16 cellular contexts compared by ENCODE assay signal in the genomic region with DNA sequence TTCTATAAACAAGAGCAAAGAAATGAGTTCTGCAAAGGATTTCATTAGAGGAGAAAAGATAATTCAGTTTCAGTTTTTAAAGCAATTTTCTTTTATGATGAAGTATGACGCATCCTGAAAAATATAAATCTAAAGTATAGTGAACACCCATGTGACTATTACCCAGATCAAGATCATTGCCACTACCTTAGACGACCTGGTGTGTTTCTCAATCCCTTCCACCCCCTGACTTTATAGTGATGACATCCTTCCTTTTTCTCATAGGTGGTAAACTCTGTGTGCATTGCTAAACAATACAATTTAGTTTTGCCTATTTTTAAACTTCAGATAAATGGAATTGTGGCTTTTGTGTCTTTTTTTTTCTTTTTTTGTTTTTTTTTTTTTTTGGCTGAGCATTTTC.
DNase-seq lines count a peak whose midpoint lies in the region; ATAC-seq and TF ChIP-seq lines count a peak whose summit lies in the region.
"Had no signal": no experiment of that assay in that cellular context is flagged by ENCODE, and none has a peak within 500 bp of the region (broad histone marks: within the 10 kb centered on the region; RNA-seq: fewer than 3 reads in every experiment).

No MANE protein-coding gene starts in this region.

- TF ChIP-seq CTCF in RWPE1 (conservative IDR thresholded peaks at IDR 0.05; ENCODE audit: low read depth) (no peak), epithelial cell of esophagus (IDR thresholded peaks at IDR 0.05; ENCODE audit: insufficient read depth, low read depth, low read length, missing control alignments) (no peak)

- no peaks in the 10 kb centered on the region for H3K9me3 Mint-ChIP-seq in activated naive CD4-positive, alpha-beta T cell treated with anti-CD3 and anti-CD28 coated beads, Interleukin-2, amount 10 ng/mL, durations not matched to agents 7 days and 5 days

- no peak overlapping the region for H3K4me3 Mint-ChIP-seq in activated naive CD4-positive, alpha-beta T cell treated with anti-CD3 and anti-CD28 coated beads, Interleukin-2, amount 10 ng/mL, durations not matched to agents 7 days and 5 days

- H3K27me3 Mint-ChIP-seq in activated naive CD4-positive, alpha-beta T cell treated with anti-CD3 and anti-CD28 coated beads, Interleukin-2, amount 10 ng/mL, durations not matched to agents 7 days and 5 days, result no peaks in the 10 kb centered on the region

- peaks cover 65% of the 10 kb centered on the region for H3K36me3 Mint-ChIP-seq in activated naive CD4-positive, alpha-beta T cell treated with anti-CD3 and anti-CD28 coated beads, Interleukin-2, amount 10 ng/mL, durations not matched to agents 7 days and 5 days

- POLR2A ChIA-PET in RWPE1 (lab: Yijun Ruan, JAX; ENCODE audit: low non-redundant PET), result no interaction called here

- peak; percentile 77 for ATAC-seq in stimulated activated naive CD8-positive, alpha-beta T cell treated with anti-CD3 and anti-CD28 coated beads, Interleukin-15, Interleukin-2, amounts not matched to agents 100 U/mL and 50 U/mL, for 24 hours
- ATAC-seq: left cardiac atrium had no signal

- H3K27ac ChIP-seq in RWPE1, result no peak overlapping the region
- H3K27ac ChIP-seq: esophagus squamous epithelium, hepatocyte, SJSA1 had no signal

- no peak for DNase-seq in activated naive CD4-positive, alpha-beta T cell treated with anti-CD3 and anti-CD28 coated beads, Interleukin-2, amount 10 ng/mL, durations not matched to agents 7 days and 5 days
- no peak for DNase-seq in activated naive CD4-positive, alpha-beta T cell treated with anti-CD3 and anti-CD28 coated beads, Interleukin-2, amount 50 U/mL, for 16 hours
- DNase-seq in RWPE1 (ENCODE audit: low spot score), result peak; percentile 20
- peak; percentile 58 for DNase-seq in epithelial cell of esophagus (ENCODE audit: low read depth)
- no peak for DNase-seq in stimulated activated naive CD8-positive, alpha-beta T cell treated with anti-CD3 and anti-CD28 coated beads, Interleukin-15, Interleukin-2, amounts not matched to agents 100 U/mL and 50 U/mL, for 24 hours
- DNase-seq in GDM1 (lab: John Stamatoyannopoulos, UW), result no peak
- no peak for DNase-seq in effector CD4-positive, alpha-beta T cell
- DNase-seq in kidney glomerular epithelial cell (lab: John Stamatoyannopoulos, UW), result no peak
- DNase-seq: DMS153, esophagus squamous epithelium, GOT3, left cardiac atrium, NCI-H1092, posterior cingulate gyrus had no signal

- no peak overlapping the region for H3K4me3 ChIP-seq in epithelial cell of esophagus (ENCODE audit: low read length)
- H3K4me3 ChIP-seq: esophagus squamous epithelium, hepatocyte, SJSA1 had no signal

- CTCF ChIA-PET in activated naive CD4-positive, alpha-beta T cell treated with anti-CD3 and anti-CD28 coated beads, Interleukin-2, amount 10 ng/mL, durations not matched to agents 7 days and 5 days (lab: Charles Lee), result no interaction called here
- CTCF ChIA-PET in RWPE1 (lab: Yijun Ruan, JAX), result no interaction called here

- H3K27ac Mint-ChIP-seq in activated naive CD4-positive, alpha-beta T cell treated with anti-CD3 and anti-CD28 coated beads, Interleukin-2, amount 10 ng/mL, durations not matched to agents 7 days and 5 days, result peak overlapping the region; percentile 39

- H3K4me1 Mint-ChIP-seq in activated naive CD4-positive, alpha-beta T cell treated with anti-CD3 and anti-CD28 coated beads, Interleukin-2, amount 10 ng/mL, durations not matched to agents 7 days and 5 days, result peaks cover 82% of the 10 kb centered on the region

Comparison
In these comparisons a context has a peak if more than half of its experiments do, and no peak if none do; other contexts are left out.
1. DNase-seq: peak in RWPE1 (single experiment) and epithelial cell of esophagus (single experiment); none in activated naive CD4-positive, alpha-beta T cell treated with anti-CD3 and anti-CD28 coated beads, Interleukin-2, amount 10 ng/mL, durations not matched to agents 7 days and 5 days (single experiment), activated naive CD4-positive, alpha-beta T cell treated with anti-CD3 and anti-CD28 coated beads, Interleukin-2, amount 50 U/mL, for 16 hours (single experiment), stimulated activated naive CD8-positive, alpha-beta T cell treated with anti-CD3 and anti-CD28 coated beads, Interleukin-15, Interleukin-2, amounts not matched to agents 100 U/mL and 50 U/mL, for 24 hours (single experiment), GDM1 (single experiment), effector CD4-positive, alpha-beta T cell (single experiment) and kidney glomerular epithelial cell (single experiment).